8 cellular contexts compared by ENCODE assay signal in the genomic region with DNA sequence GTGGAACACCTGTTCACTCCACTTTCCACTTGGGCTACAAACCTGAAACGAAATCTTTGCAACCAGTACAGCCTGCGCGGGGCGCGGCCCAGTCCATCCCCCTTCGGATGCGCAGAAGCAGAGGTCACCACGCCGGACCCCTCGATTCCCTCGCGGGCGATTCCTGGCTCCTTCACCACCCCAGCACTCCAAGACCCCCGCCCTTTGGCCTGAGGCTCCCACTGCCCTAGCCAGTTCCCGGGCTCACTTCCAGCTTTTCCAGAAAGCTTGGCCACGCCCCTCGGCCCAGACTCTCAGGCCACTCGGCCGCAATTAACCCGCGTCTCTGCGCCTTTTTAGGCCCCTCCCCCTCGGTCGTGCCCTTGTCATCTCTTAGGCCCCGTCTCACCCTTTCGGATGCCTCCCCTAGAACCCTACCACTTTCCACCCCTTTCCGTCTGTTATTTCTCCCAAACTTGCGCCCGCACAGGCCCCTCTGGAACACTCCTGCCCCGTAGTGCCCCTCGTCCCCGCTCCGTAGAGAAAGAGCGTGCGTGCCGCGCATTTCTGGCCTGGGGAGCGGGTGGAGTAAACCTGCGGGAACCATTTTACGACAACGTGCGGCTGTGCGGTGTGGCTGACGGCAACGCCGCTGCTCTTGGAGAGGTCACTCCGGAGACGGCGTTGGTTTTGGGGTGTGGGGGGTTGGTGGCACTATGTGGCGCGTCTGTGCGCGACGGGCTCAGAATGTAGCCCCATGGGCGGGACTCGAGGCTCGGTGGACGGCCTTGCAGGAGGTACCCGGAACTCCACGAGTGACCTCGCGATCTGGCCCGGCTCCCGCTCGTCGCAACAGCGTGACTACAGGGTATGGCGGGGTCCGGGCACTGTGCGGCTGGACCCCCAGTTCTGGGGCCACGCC. TPM values are rescaled to one million over a fixed set of nuclear protein-coding genes. Genes with fewer than 3 reads are reported as not detected.
A peak's percentile ranks its signal among the peaks of the same experiment; 100 is the strongest.
DNase-seq lines count a peak whose midpoint lies in the region; ATAC-seq and TF ChIP-seq lines count a peak whose summit lies in the region.

A gene (plus strand): TSS at position 631 of the 901 bp plus-strand sequence. CDS start 65 bp downstream, at position 696.

- H4K20me1 ChIP-seq in mammary epithelial cell (ENCODE audit: insufficient read depth, low read length), result no peaks in the 10 kb centered on the region

- no peaks in the 10 kb centered on the region for H3K9me3 ChIP-seq in mammary epithelial cell (replicated peaks; ENCODE audit: insufficient read depth, low read length)
- no peaks in the 10 kb centered on the region for H3K9me3 ChIP-seq in spleen

- DNase-seq in ACHN, result peak; percentile 79
- peak; percentile 81 for DNase-seq in NCI-H2196 treated with DMSO at 0.1 percent for 48 hours (lab: John Stamatoyannopoulos, UW; ENCODE audit: unreplicated experiment)
- DNase-seq in mammary epithelial cell, result peak; percentile 80
- peak; percentile 97 for DNase-seq in iPS-NIHi7 (ENCODE audit: extremely low spot score)
- DNase-seq in spleen, result peak; percentile 96

- H3K27ac ChIP-seq in VCaP (peak within 1 kb of the TSS; percentile 97), mammary epithelial cell (ENCODE audit: insufficient read depth, low read depth, low read length) (peak within 1 kb of the TSS; percentile 75), spleen (peak within 1 kb of the TSS; percentile 69 to 94 (median 92))

- TF ChIP-seq CTCF in VCaP (conservative IDR thresholded peaks at IDR 0.05), result no peak
- TF ChIP-seq CTCF in mammary epithelial cell (conservative IDR thresholded peaks at IDR 0.05 in 1 of 2, IDR thresholded peaks at IDR 0.05 in 1 of 2; ENCODE audit: extremely low read depth in 1 of 2, insufficient read depth in 1 of 2, low read depth in 1 of 2, low read length in 2 of 2), result no peak
- TF ChIP-seq CTCF in spleen (IDR thresholded peaks at IDR 0.05 in 8 of 11, conservative IDR thresholded peaks at IDR 0.05 in 3 of 11), result peak in 1 of 11 experiments; percentile 14

- H3K4me3 ChIP-seq in mammary epithelial cell (replicated peaks in 1 of 3; ENCODE audit: insufficient read depth in 1 of 3, low read depth in 2 of 3, low read length in 3 of 3), result peak within 1 kb of the TSS; percentile 58 to 90 (median 72)
- H3K4me3 ChIP-seq in spleen, result peak within 1 kb of the TSS; percentile 58 to 88 (median 82)

- intact Hi-C loops in mammary epithelial cell (cut with micrococcal nuclease), result loop anchor here (2.0 kb wide), 1 partner anchor 50 kb away; a partner anchor contains a TSS
- intact Hi-C loops in spleen (cut with DNase I; ENCODE audit: low total_unique reads), result loop anchor here (5.0 kb wide), 1 partner anchor 62 kb away; a partner anchor contains a TSS

- peak in 1 of 3 donors; percentile 54 for TF ChIP-seq POLR2A in spleen (IDR thresholded peaks at IDR 0.05)

- H3K4me2 ChIP-seq in mammary epithelial cell (ENCODE audit: insufficient read depth, low read depth, low read length), result peak within 1 kb of the TSS; percentile 82

- H2AFZ ChIP-seq in mammary epithelial cell (ENCODE audit: low read depth, low read length), result peak within 1 kb of the TSS; percentile 98

- in situ Hi-C loops in ACHN (cut with HindIII; ENCODE audit: low pct_ligation_motif_present, low pct_unique_long_range_greater_than_20kb, low sequenced_read_pairs) (no loop called here), mammary epithelial cell (cut with MboI; ENCODE audit: low sequenced_read_pairs in 2 of 2) (no loop called here)

- H3K36me3 ChIP-seq in mammary epithelial cell (ENCODE audit: insufficient read depth, low read length), result peaks cover 15% of the 10 kb centered on the region
- peaks cover 0 to 23% (median 20%) of the 10 kb centered on the region in 6 donors for H3K36me3 ChIP-seq in spleen

- H3K4me1 ChIP-seq in mammary epithelial cell (ENCODE audit: insufficient read depth, low read length), result peaks cover 8% of the 10 kb centered on the region
- H3K4me1 ChIP-seq in spleen, result peaks cover 8 to 30% (median 22%) of the 10 kb centered on the region in 6 donors

- ATAC-seq in GM18868 (IDR thresholded peaks at IDR 0.05; ENCODE audit: unreplicated experiment) (peak; percentile 69), HG03103 (IDR thresholded peaks at IDR 0.05; ENCODE audit: low read depth, unreplicated experiment) (peak; percentile 55)

- peak within 1 kb of the TSS; percentile 78 for H3K9ac ChIP-seq in mammary epithelial cell (ENCODE audit: insufficient read depth, low read length)

- CTCF ChIA-PET in mammary epithelial cell (lab: Charles Lee; ENCODE audit: low non-redundant PET), result interaction anchor here (0.6 kb wide), 1 partner anchor 24 kb away, joined by 6 read pairs; no protein-coding TSS in a partner anchor

- TSS peak; percentile 57 for BruUV-seq in mammary epithelial cell (replicated peaks; lab: Mats Ljungman, UMichigan)

- WGBS in mammary epithelial cell (ENCODE audit: low coverage, missing lambda C conversion rate), result 0% methylated on average over 17 of the region's 71 CpGs
- 0 to 1% (median 0%) methylated on average over 66 to 71 of the region's 71 CpGs for WGBS in spleen, 5 donors

- H3K79me2 ChIP-seq in mammary epithelial cell (ENCODE audit: insufficient read depth, low read length), result peaks cover 28% of the 10 kb centered on the region

- dilution Hi-C loops in mammary epithelial cell (cut with HindIII; ENCODE audit: low sequenced_read_pairs), result loop anchor here (5.0 to 10.0 kb wide), 2 partner anchors 37 to 60 kb away; no protein-coding TSS in a partner anchor

- no peaks in the 10 kb centered on the region for H3K27me3 ChIP-seq in mammary epithelial cell (ENCODE audit: insufficient read depth, low read length)
- H3K27me3 ChIP-seq in spleen (replicated peaks in 1 of 7), result no peaks in the 10 kb centered on the region

RNA-seq across cellular contexts. Expression of the gene that starts here (rescaled TPM):
- total RNA-seq in mammary epithelial cell (10 to 100 TPM; 38.6 to 42.0 TPM), spleen (10 to 100 TPM; 17.5 to 22.9 (median 19.2) TPM)
- polyA plus RNA-seq in mammary epithelial cell (34.5 TPM), spleen (10 to 100 TPM in 2 of 3 donors, 1 to 10 TPM in 1; 8.1 to 13.0 (median 10.2) TPM)
- polyA minus RNA-seq in mammary epithelial cell, result 37.3 TPM

Comparison
In these comparisons a context has a peak if more than half of its experiments do, and no peak if none do; other contexts are left out.
1. Peak in every context shown above with its lines: DNase-seq, ATAC-seq, H3K4me3 ChIP-seq and H3K27ac ChIP-seq.